Comparison of ENCODE assay signal across 29 cellular contexts in genomic region chr2:54695378-54695777, GRCh38. TPM values are rescaled to one million over a fixed set of nuclear protein-coding genes. Genes with fewer than 3 reads are reported as not detected.
"Had no signal": no experiment of that assay in that cellular context is flagged by ENCODE, and none has a peak within 500 bp of the region (broad histone marks: within the 10 kb centered on the region; RNA-seq: fewer than 3 reads in every experiment).

No MANE protein-coding gene starts in this region.

- H3K27ac ChIP-seq: ascending aorta, breast epithelium, cardiac muscle cell, colonic mucosa, epithelial cell of prostate, esophagus squamous epithelium, gastroesophageal sphincter had no signal

- H3K9me3 Mint-ChIP-seq: activated CD4-positive, alpha-beta memory T cell treated with anti-CD3 and anti-CD28 coated beads for 36 hours; activated naive CD4-positive, alpha-beta T cell treated with anti-CD3 and anti-CD28 coated beads, Interleukin-2, amount 50 U/mL, for 72 hours; activated naive CD8-positive, alpha-beta T cell treated with anti-CD3 and anti-CD28 coated beads, Interleukin-2, amount 10 ng/mL, durations not matched to agents 7 days and 5 days; activated T-cell treated with anti-CD3 and anti-CD28 coated beads, Interleukin-2, amount 50 U/mL, for 72 hours had no signal

- H3K36me3 ChIP-seq: ascending aorta, breast epithelium, cardiac muscle cell, colonic mucosa, esophagus squamous epithelium, gastroesophageal sphincter had no signal

- H3K4me1 Mint-ChIP-seq: activated CD8-positive, alpha-beta memory T cell treated with anti-CD3 and anti-CD28 coated beads, Interleukin-2, amount 10 ng/mL, durations not matched to agents 7 days and 5 days; activated naive CD4-positive, alpha-beta T cell treated with anti-CD3 and anti-CD28 coated beads, Interleukin-2, amount 10 ng/mL, durations not matched to agents 7 days and 5 days; activated naive CD8-positive, alpha-beta T cell treated with anti-CD3 and anti-CD28 coated beads, Interleukin-2, amount 10 ng/mL, durations not matched to agents 7 days and 5 days; brain; WTC11 had no signal

- H3K4me3 ChIP-seq: ascending aorta, breast epithelium, cardiac muscle cell, colonic mucosa, esophagus squamous epithelium, gastroesophageal sphincter had no signal

- DNase-seq: activated CD4-positive, alpha-beta memory T cell treated with anti-CD3 and anti-CD28 coated beads for 36 hours; activated CD4-positive, alpha-beta T cell treated with anti-CD3 and anti-CD28 coated beads for 1 hour; activated CD4-positive, alpha-beta T cell treated with anti-CD3 and anti-CD28 coated beads for 4 hours; activated CD8-positive, alpha-beta memory T cell treated with anti-CD3 and anti-CD28 coated beads, Interleukin-2, amount 10 ng/mL, durations not matched to agents 7 days and 5 days; activated CD8-positive, alpha-beta memory T cell treated with anti-CD3 and anti-CD28 coated beads, Interleukin-2, amount 50 U/mL, for 4 hours; activated CD8-positive, alpha-beta T cell treated with anti-CD3 and anti-CD28 coated beads, Interleukin-2, amount 10 ng/mL, durations not matched to agents 7 days and 5 days; activated gamma-delta T cell; activated naive CD4-positive, alpha-beta T cell; activated naive CD4-positive, alpha-beta T cell treated with anti-CD3 and anti-CD28 coated beads, Interleukin-2, amount 10 ng/mL, durations not matched to agents 7 days and 5 days; activated naive CD8-positive, alpha-beta T cell treated with anti-CD3 and anti-CD28 coated beads, Interleukin-2, amount 10 ng/mL, durations not matched to agents 7 days and 5 days; activated T-cell treated with anti-CD3 and anti-CD28 coated beads, Interleukin-2, amount 50 U/mL, for 1 hour; activated T-cell treated with anti-CD3 and anti-CD28 coated beads, Interleukin-2, amount 50 U/mL, for 72 hours; central memory CD4-positive, alpha-beta T cell; cerebellar nuclear complex; colonic mucosa; effector CD8-positive, alpha-beta T cell; esophagus squamous epithelium; foreskin melanocyte; T-helper 2 cell had no signal

- H3K36me3 Mint-ChIP-seq: activated CD4-positive, alpha-beta memory T cell treated with anti-CD3 and anti-CD28 coated beads for 36 hours; activated CD8-positive, alpha-beta memory T cell treated with anti-CD3 and anti-CD28 coated beads, Interleukin-2, amount 10 ng/mL, durations not matched to agents 7 days and 5 days; activated naive CD4-positive, alpha-beta T cell treated with anti-CD3 and anti-CD28 coated beads, Interleukin-2, amount 10 ng/mL, durations not matched to agents 7 days and 5 days; activated naive CD4-positive, alpha-beta T cell treated with anti-CD3 and anti-CD28 coated beads, Interleukin-2, amount 50 U/mL, for 72 hours; activated naive CD8-positive, alpha-beta T cell treated with anti-CD3 and anti-CD28 coated beads, Interleukin-2, amount 10 ng/mL, durations not matched to agents 7 days and 5 days; brain had no signal

- H3K4me3 Mint-ChIP-seq: activated CD4-positive, alpha-beta memory T cell treated with anti-CD3 and anti-CD28 coated beads for 36 hours; activated CD8-positive, alpha-beta memory T cell treated with anti-CD3 and anti-CD28 coated beads, Interleukin-2, amount 10 ng/mL, durations not matched to agents 7 days and 5 days; activated CD8-positive, alpha-beta T cell treated with anti-CD3 and anti-CD28 coated beads, Interleukin-2, amount 10 ng/mL, durations not matched to agents 7 days and 5 days; activated naive CD4-positive, alpha-beta T cell treated with anti-CD3 and anti-CD28 coated beads, Interleukin-2, amount 10 ng/mL, durations not matched to agents 7 days and 5 days; activated naive CD8-positive, alpha-beta T cell treated with anti-CD3 and anti-CD28 coated beads, Interleukin-2, amount 10 ng/mL, durations not matched to agents 7 days and 5 days; activated T-cell treated with anti-CD3 and anti-CD28 coated beads, Interleukin-2, amount 50 U/mL, for 72 hours; brain; WTC11 had no signal

- H3K4me1 ChIP-seq: ascending aorta, breast epithelium, colonic mucosa, esophagus squamous epithelium, gastroesophageal sphincter had no signal

- ATAC-seq: activated CD8-positive, alpha-beta memory T cell treated with anti-CD3 and anti-CD28 coated beads, Interleukin-2, amount 10 ng/mL, durations not matched to agents 7 days and 5 days; activated CD8-positive, alpha-beta T cell treated with anti-CD3 and anti-CD28 coated beads, Interleukin-2, amount 10 ng/mL, durations not matched to agents 7 days and 5 days; activated naive CD4-positive, alpha-beta T cell treated with anti-CD3 and anti-CD28 coated beads, Interleukin-2, amount 50 U/mL, for 72 hours; activated T-cell treated with anti-CD3 and anti-CD28 coated beads, Interleukin-2, amount 50 U/mL, for 72 hours; gastroesophageal sphincter; WTC11 had no signal

- FAIRE-seq: endometrium, endothelial cell of umbilical vein had no signal

- H3K9me3 ChIP-seq: ascending aorta, breast epithelium, colonic mucosa, esophagus squamous epithelium, gastroesophageal sphincter had no signal

- H3K27me3 ChIP-seq: ascending aorta, breast epithelium, cardiac muscle cell, colonic mucosa, esophagus squamous epithelium, gastroesophageal sphincter had no signal

- H3K27ac Mint-ChIP-seq: activated CD4-positive, alpha-beta memory T cell treated with anti-CD3 and anti-CD28 coated beads for 36 hours; activated CD8-positive, alpha-beta memory T cell treated with anti-CD3 and anti-CD28 coated beads, Interleukin-2, amount 10 ng/mL, durations not matched to agents 7 days and 5 days; activated CD8-positive, alpha-beta T cell treated with anti-CD3 and anti-CD28 coated beads, Interleukin-2, amount 10 ng/mL, durations not matched to agents 7 days and 5 days; activated naive CD4-positive, alpha-beta T cell treated with anti-CD3 and anti-CD28 coated beads, Interleukin-2, amount 10 ng/mL, durations not matched to agents 7 days and 5 days; activated naive CD8-positive, alpha-beta T cell treated with anti-CD3 and anti-CD28 coated beads, Interleukin-2, amount 10 ng/mL, durations not matched to agents 7 days and 5 days; activated T-cell treated with anti-CD3 and anti-CD28 coated beads, Interleukin-2, amount 50 U/mL, for 72 hours; brain; WTC11 had no signal

RNA-seq across cellular contexts. Expression of gene EML6, which starts 28.1 kb away (rescaled TPM):
- total RNA-seq: ascending aorta had no signal
